ENCODE assay signal across 7 cellular contexts in genomic region chr4:143907811-143908210, GRCh38. TPM values are rescaled to one million over a fixed set of nuclear protein-coding genes. Genes with fewer than 3 reads are reported as not detected.
DNase-seq lines count a peak whose midpoint lies in the region; ATAC-seq and TF ChIP-seq lines count a peak whose summit lies in the region.
"Not testable (repeated sequence)": the region's sequence is repeated elsewhere in the genome, so short reads cannot be mapped to it uniquely, and the experiment has no call there.

No MANE protein-coding gene starts in this region.

- not testable (repeated sequence) for TF ChIP-seq POLR2A in erythroblast (IDR thresholded peaks at IDR 0.05; ENCODE audit: low read length)

- POLR2A ChIA-PET in activated CD4-positive, alpha-beta T cell treated with anti-CD3 and anti-CD28 coated beads, Interleukin-2, amount 10 ng/mL, durations not matched to agents 7 days and 5 days (lab: Charles Lee): not testable (repeated sequence)

- peaks cover 13% of the 10 kb centered on the region for H3K27me3 Mint-ChIP-seq in activated CD4-positive, alpha-beta T cell treated with anti-CD3 and anti-CD28 coated beads, Interleukin-2, amount 10 ng/mL, durations not matched to agents 7 days and 5 days

- not testable (repeated sequence) for H3K4me1 ChIP-seq in mucosa of descending colon (ENCODE audit: low read depth)

- intact Hi-C loops in mucosa of descending colon (cut with DNase I, micrococcal nuclease): not testable (repeated sequence)

- not testable (repeated sequence) for H3K4me3 ChIP-seq in mucosa of descending colon

- not testable (repeated sequence) for H3K4me1 Mint-ChIP-seq in activated CD4-positive, alpha-beta T cell treated with anti-CD3 and anti-CD28 coated beads, Interleukin-2, amount 10 ng/mL, durations not matched to agents 7 days and 5 days

- not testable (repeated sequence) for H3K4me3 Mint-ChIP-seq in activated CD4-positive, alpha-beta T cell treated with anti-CD3 and anti-CD28 coated beads, Interleukin-2, amount 10 ng/mL, durations not matched to agents 7 days and 5 days

- DNase-seq in NCI-H2171 treated with DMSO at 0.1 percent for 48 hours (lab: John Stamatoyannopoulos, UW): peak; percentile 13
- DNase-seq in activated CD4-positive, alpha-beta T cell treated with anti-CD3 and anti-CD28 coated beads, Interleukin-2, amount 10 ng/mL, durations not matched to agents 7 days and 5 days: peak; percentile 29
- DNase-seq in erythroblast (lab: John Stamatoyannopoulos, UW): peak; percentile 75 to 79
- peak in 1 of 3 donors; percentile 14 for DNase-seq in mucosa of descending colon

- peak; percentile 50 for TF ChIP-seq CTCF in GM12873 (IDR thresholded peaks at IDR 0.05; ENCODE audit: insufficient read depth, low read depth, low read length, missing control alignments)
- TF ChIP-seq CTCF in mucosa of descending colon (IDR thresholded peaks at IDR 0.05): not testable (repeated sequence)

- peak; percentile 67 for ATAC-seq in GM21576 (IDR thresholded peaks at IDR 0.05; ENCODE audit: unreplicated experiment)
- peak; percentile 61 for ATAC-seq in HG03175 (IDR thresholded peaks at IDR 0.05; ENCODE audit: unreplicated experiment)
- ATAC-seq in mucosa of descending colon: peak; percentile 79

- H3K9me3 Mint-ChIP-seq in activated CD4-positive, alpha-beta T cell treated with anti-CD3 and anti-CD28 coated beads, Interleukin-2, amount 10 ng/mL, durations not matched to agents 7 days and 5 days: not testable (repeated sequence)

- not testable (repeated sequence) for H3K36me3 Mint-ChIP-seq in activated CD4-positive, alpha-beta T cell treated with anti-CD3 and anti-CD28 coated beads, Interleukin-2, amount 10 ng/mL, durations not matched to agents 7 days and 5 days (ENCODE audit: low read depth)

- not testable (repeated sequence) for H3K9me3 ChIP-seq in mucosa of descending colon

- not testable (repeated sequence) for H3K36me3 ChIP-seq in mucosa of descending colon (ENCODE audit: low read depth)

- not testable (repeated sequence) for H3K27ac Mint-ChIP-seq in activated CD4-positive, alpha-beta T cell treated with anti-CD3 and anti-CD28 coated beads, Interleukin-2, amount 10 ng/mL, durations not matched to agents 7 days and 5 days

- CTCF ChIA-PET in activated CD4-positive, alpha-beta T cell treated with anti-CD3 and anti-CD28 coated beads, Interleukin-2, amount 10 ng/mL, durations not matched to agents 7 days and 5 days (lab: Charles Lee): not testable (repeated sequence)

RNA-seq across cellular contexts. Expression of gene GYPE, which starts 2.5 kb away (rescaled TPM):
- total RNA-seq in activated CD4-positive, alpha-beta T cell treated with anti-CD3 and anti-CD28 coated beads, Interleukin-2, amount 10 ng/mL, durations not matched to agents 7 days and 5 days: not detected
- total RNA-seq in mucosa of descending colon: under 1 TPM in 1 of 3 donors, not detected in 2; 0.66 TPM
